In genomic region chr1:22111620-22112019, GRCh38 we compare ENCODE assay signal across 14 cellular contexts. TPM values are rescaled to one million over a fixed set of nuclear protein-coding genes. Genes with fewer than 3 reads are reported as not detected.
A peak's percentile ranks its signal among the peaks of the same experiment; 100 is the strongest.
DNase-seq lines count a peak whose midpoint lies in the region; ATAC-seq and TF ChIP-seq lines count a peak whose summit lies in the region.
"Had no signal": no experiment of that assay in that cellular context is flagged by ENCODE, and none has a peak within 500 bp of the region (broad histone marks: within the 10 kb centered on the region; RNA-seq: fewer than 3 reads in every experiment).

No MANE protein-coding gene starts in this region.

- H3K27me3 Mint-ChIP-seq in activated T-helper 2 cell treated with anti-CD3 and anti-CD28 coated beads, Interferon-gamma antibody, Interleukin-2, Interleukin-4, amounts not matched to agents 10 μg/mL and 5 μg/mL and 100 μg/mL, durations not matched to agents 14 hours and 24 hours and 36 hours (ENCODE audit: low read depth) = no peaks in the 10 kb centered on the region

- H3K36me3 ChIP-seq in right atrium auricular region = peaks cover 2% of the 10 kb centered on the region
- H3K36me3 ChIP-seq in left ventricle myocardium inferior = no peaks in the 10 kb centered on the region

- peaks cover 34% of the 10 kb centered on the region for H3K36me3 Mint-ChIP-seq in activated T-helper 2 cell treated with anti-CD3 and anti-CD28 coated beads, Interferon-gamma antibody, Interleukin-2, Interleukin-4, amounts not matched to agents 10 μg/mL and 5 μg/mL and 100 μg/mL, durations not matched to agents 14 hours and 24 hours and 36 hours (ENCODE audit: low read depth)

- H3K4me3 Mint-ChIP-seq in activated T-helper 2 cell treated with anti-CD3 and anti-CD28 coated beads, Interferon-gamma antibody, Interleukin-2, Interleukin-4, amounts not matched to agents 10 μg/mL and 5 μg/mL and 100 μg/mL, durations not matched to agents 14 hours and 24 hours and 36 hours (ENCODE audit: low read depth) = no peak overlapping the region

- H3K27ac Mint-ChIP-seq in activated T-helper 2 cell treated with anti-CD3 and anti-CD28 coated beads, Interferon-gamma antibody, Interleukin-2, Interleukin-4, amounts not matched to agents 10 μg/mL and 5 μg/mL and 100 μg/mL, durations not matched to agents 14 hours and 24 hours and 36 hours = peak overlapping the region; percentile 35

- H3K27me3 ChIP-seq in right atrium auricular region (no peaks in the 10 kb centered on the region), left ventricle myocardium inferior (ENCODE audit: low read depth) (no peaks in the 10 kb centered on the region)
- H3K27me3 ChIP-seq: heart left ventricle had no signal

- no peak overlapping the region for H3K4me3 ChIP-seq in right atrium auricular region
- no peak overlapping the region for H3K4me3 ChIP-seq in left ventricle myocardium inferior
- no peak overlapping the region for H3K4me3 ChIP-seq in foreskin fibroblast (ENCODE audit: low read depth in 1 of 2, low read length in 2 of 2)
- H3K4me3 ChIP-seq: heart left ventricle had no signal

- H3K4me1 ChIP-seq in right atrium auricular region (peaks cover 0 to 58% of the 10 kb centered on the region in 2 donors), left ventricle myocardium inferior (peaks cover 72% of the 10 kb centered on the region)

- H3K9me3 ChIP-seq in right atrium auricular region = no peaks in the 10 kb centered on the region
- H3K9me3 ChIP-seq in left ventricle myocardium inferior (replicated peaks) = no peaks in the 10 kb centered on the region
- H3K9me3 ChIP-seq: heart left ventricle had no signal

- no peaks in the 10 kb centered on the region for H3K9me3 Mint-ChIP-seq in activated T-helper 2 cell treated with anti-CD3 and anti-CD28 coated beads, Interferon-gamma antibody, Interleukin-2, Interleukin-4, amounts not matched to agents 10 μg/mL and 5 μg/mL and 100 μg/mL, durations not matched to agents 14 hours and 24 hours and 36 hours

- intact Hi-C loops in left ventricle myocardium inferior (cut with micrococcal nuclease) = no loop called here
- intact Hi-C loops in activated T-helper 2 cell treated with anti-CD3 and anti-CD28 coated beads, Interferon-gamma antibody, Interleukin-2, Interleukin-4, amounts not matched to agents 10 μg/mL and 5 μg/mL and 100 μg/mL, durations not matched to agents 14 hours and 24 hours and 36 hours (cut with micrococcal nuclease) = no loop called here

- H3K4me1 Mint-ChIP-seq in activated T-helper 2 cell treated with anti-CD3 and anti-CD28 coated beads, Interferon-gamma antibody, Interleukin-2, Interleukin-4, amounts not matched to agents 10 μg/mL and 5 μg/mL and 100 μg/mL, durations not matched to agents 14 hours and 24 hours and 36 hours (ENCODE audit: low read depth) = peaks cover 4% of the 10 kb centered on the region

- DNase-seq in right atrium auricular region (ENCODE audit: low spot score) (peak; percentile 53), left ventricle myocardium inferior (no peak), foreskin fibroblast (peak; percentile 49 to 71), cerebellar cortex (ENCODE audit: low spot score) (no peak), hippocampal formation (lab: John Stamatoyannopoulos, UW) (no peak)
- DNase-seq in activated T-helper 2 cell treated with anti-CD3 and anti-CD28 coated beads, Interferon-gamma antibody, Interleukin-2, Interleukin-4, amounts not matched to agents 10 μg/mL and 5 μg/mL and 100 μg/mL, durations not matched to agents 14 hours and 24 hours and 36 hours (ENCODE audit: low spot score) = no peak
- DNase-seq: AML-193; heart left ventricle; NCI-H1694; NCI-H748 treated with DMSO at 0.1 percent for 48 hours; stimulated activated CD4-positive, alpha-beta T cell treated with anti-CD3 and anti-CD28 coated beads, Interleukin-2, amount 100 ng/mL, for 24 hours had no signal

- TF ChIP-seq CTCF in right atrium auricular region (IDR thresholded peaks at IDR 0.05) (no peak), left ventricle myocardium inferior (IDR thresholded peaks at IDR 0.05; ENCODE audit: borderline replicate concordance) (no peak), foreskin fibroblast (IDR thresholded peaks at IDR 0.05; ENCODE audit: low read depth, low read length) (no peak)

- no peak for ATAC-seq in GM21390 (IDR thresholded peaks at IDR 0.05; ENCODE audit: unreplicated experiment)
- no peak for ATAC-seq in GM21515 (IDR thresholded peaks at IDR 0.05; ENCODE audit: unreplicated experiment)

- H3K27ac ChIP-seq in right atrium auricular region (peak overlapping the region; percentile 23 to 53), left ventricle myocardium inferior (replicated peaks) (no peak overlapping the region)
- H3K27ac ChIP-seq: VCaP had no signal

RNA-seq across cellular contexts. Expression of gene WNT4, which starts 31.3 kb away (rescaled TPM):
- total RNA-seq in right atrium auricular region (under 1 TPM in 1 of 2 donors, not detected in 1; 0.16 TPM), left ventricle myocardium inferior (not detected)
- total RNA-seq in activated T-helper 2 cell treated with anti-CD3 and anti-CD28 coated beads, Interferon-gamma antibody, Interleukin-2, Interleukin-4, amounts not matched to agents 10 μg/mL and 5 μg/mL and 100 μg/mL, durations not matched to agents 14 hours and 24 hours and 36 hours = not detected in 2 replicates

RNA-seq across cellular contexts. Expression of gene CDC42, which starts 59.1 kb away (rescaled TPM):
- 100 to 1,000 TPM; 144 to 147 TPM for total RNA-seq in right atrium auricular region
- 126 TPM for total RNA-seq in left ventricle myocardium inferior
- 342 and 350 TPM in 2 replicates for total RNA-seq in activated T-helper 2 cell treated with anti-CD3 and anti-CD28 coated beads, Interferon-gamma antibody, Interleukin-2, Interleukin-4, amounts not matched to agents 10 μg/mL and 5 μg/mL and 100 μg/mL, durations not matched to agents 14 hours and 24 hours and 36 hours

Comparison
In these comparisons a context has a peak if more than half of its experiments do, and no peak if none do; other contexts are left out.
1. DNase-seq: peak in right atrium auricular region (single experiment) and foreskin fibroblast (2 of 2); none in left ventricle myocardium inferior (single experiment), activated T-helper 2 cell treated with anti-CD3 and anti-CD28 coated beads, Interferon-gamma antibody, Interleukin-2, Interleukin-4, amounts not matched to agents 10 μg/mL and 5 μg/mL and 100 μg/mL, durations not matched to agents 14 hours and 24 hours and 36 hours (single experiment), cerebellar cortex (single experiment) and hippocampal formation (0 of 2).